2 cellular contexts compared by ENCODE assay signal in genomic region chr3:12143949-12144504, GRCh38.
TF ChIP-seq lines count a peak whose summit lies in the region.

No MANE protein-coding gene starts in this region.

TF ChIP-seq in liver, 16 proteins besides CTCF, POLR2A, EP300 and RAD21 (continued from another document):
- TF ChIP-seq FOXA1 (IDR thresholded peaks at IDR 0.05) (no peak), FOXA2 (IDR thresholded peaks at IDR 0.05) (no peak), SP1 (IDR thresholded peaks at IDR 0.05) (peak; percentile 75)

TF ChIP-seq in HepG2, 621 proteins besides CTCF, POLR2A, EP300 and RAD21:
- TF ChIP-seq ZNF574 (CRISPR knock-in tag; IDR thresholded peaks at IDR 0.05) (no peak), ZMAT3 (CRISPR knock-in tag; conservative IDR thresholded peaks at IDR 0.05) (no peak), LCORL (IDR thresholded peaks at IDR 0.05) (no peak), LCORL (CRISPR knock-in tag; IDR thresholded peaks at IDR 0.05) (no peak), ZNF75D (CRISPR knock-in tag; IDR thresholded peaks at IDR 0.05; ENCODE audit: borderline replicate concordance) (no peak), NFKBIZ (CRISPR knock-in tag; IDR thresholded peaks at IDR 0.05) (no peak), ZNF790 (CRISPR knock-in tag; IDR thresholded peaks at IDR 0.05; ENCODE audit: borderline replicate concordance) (no peak), ZFP82 (CRISPR knock-in tag; IDR thresholded peaks at IDR 0.05; ENCODE audit: borderline replicate concordance) (no peak), KAT7 (CRISPR knock-in tag; IDR thresholded peaks at IDR 0.05; ENCODE audit: borderline replicate concordance) (no peak), ZNF724P (CRISPR knock-in tag; IDR thresholded peaks at IDR 0.05; ENCODE audit: borderline replicate concordance) (no peak), LBX2 (CRISPR knock-in tag; IDR thresholded peaks at IDR 0.05; ENCODE audit: borderline replicate concordance) (no peak), RXRB (CRISPR knock-in tag; IDR thresholded peaks at IDR 0.05; ENCODE audit: borderline replicate concordance) (no peak), HES4 (CRISPR knock-in tag; IDR thresholded peaks at IDR 0.05; ENCODE audit: borderline replicate concordance) (no peak), ZNF558 (CRISPR knock-in tag; IDR thresholded peaks at IDR 0.05; ENCODE audit: borderline replicate concordance) (no peak), HNRNPK (IDR thresholded peaks at IDR 0.05; ENCODE audit: low read depth, low read length, poor library complexity, severe bottlenecking) (no peak), PAF1 (CRISPR knock-in tag; IDR thresholded peaks at IDR 0.05) (no peak), CERS6 (CRISPR knock-in tag; IDR thresholded peaks at IDR 0.05) (no peak), TCF12 (IDR thresholded peaks at IDR 0.05) (no peak), TCF12 (CRISPR knock-in tag; IDR thresholded peaks at IDR 0.05) (no peak), ZEB1 (IDR thresholded peaks at IDR 0.05; ENCODE audit: insufficient replicate concordance, low read depth) (no peak)
- TF ChIP-seq, protein P1, sequence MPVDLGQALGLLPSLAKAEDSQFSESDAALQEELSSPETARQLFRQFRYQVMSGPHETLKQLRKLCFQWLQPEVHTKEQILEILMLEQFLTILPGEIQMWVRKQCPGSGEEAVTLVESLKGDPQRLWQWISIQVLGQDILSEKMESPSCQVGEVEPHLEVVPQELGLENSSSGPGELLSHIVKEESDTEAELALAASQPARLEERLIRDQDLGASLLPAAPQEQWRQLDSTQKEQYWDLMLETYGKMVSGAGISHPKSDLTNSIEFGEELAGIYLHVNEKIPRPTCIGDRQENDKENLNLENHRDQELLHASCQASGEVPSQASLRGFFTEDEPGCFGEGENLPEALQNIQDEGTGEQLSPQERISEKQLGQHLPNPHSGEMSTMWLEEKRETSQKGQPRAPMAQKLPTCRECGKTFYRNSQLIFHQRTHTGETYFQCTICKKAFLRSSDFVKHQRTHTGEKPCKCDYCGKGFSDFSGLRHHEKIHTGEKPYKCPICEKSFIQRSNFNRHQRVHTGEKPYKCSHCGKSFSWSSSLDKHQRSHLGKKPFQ (CRISPR knock-in tag; IDR thresholded peaks at IDR 0.05; ENCODE audit: insufficient replicate concordance) = no peak
- TF ChIP-seq, protein P2, sequence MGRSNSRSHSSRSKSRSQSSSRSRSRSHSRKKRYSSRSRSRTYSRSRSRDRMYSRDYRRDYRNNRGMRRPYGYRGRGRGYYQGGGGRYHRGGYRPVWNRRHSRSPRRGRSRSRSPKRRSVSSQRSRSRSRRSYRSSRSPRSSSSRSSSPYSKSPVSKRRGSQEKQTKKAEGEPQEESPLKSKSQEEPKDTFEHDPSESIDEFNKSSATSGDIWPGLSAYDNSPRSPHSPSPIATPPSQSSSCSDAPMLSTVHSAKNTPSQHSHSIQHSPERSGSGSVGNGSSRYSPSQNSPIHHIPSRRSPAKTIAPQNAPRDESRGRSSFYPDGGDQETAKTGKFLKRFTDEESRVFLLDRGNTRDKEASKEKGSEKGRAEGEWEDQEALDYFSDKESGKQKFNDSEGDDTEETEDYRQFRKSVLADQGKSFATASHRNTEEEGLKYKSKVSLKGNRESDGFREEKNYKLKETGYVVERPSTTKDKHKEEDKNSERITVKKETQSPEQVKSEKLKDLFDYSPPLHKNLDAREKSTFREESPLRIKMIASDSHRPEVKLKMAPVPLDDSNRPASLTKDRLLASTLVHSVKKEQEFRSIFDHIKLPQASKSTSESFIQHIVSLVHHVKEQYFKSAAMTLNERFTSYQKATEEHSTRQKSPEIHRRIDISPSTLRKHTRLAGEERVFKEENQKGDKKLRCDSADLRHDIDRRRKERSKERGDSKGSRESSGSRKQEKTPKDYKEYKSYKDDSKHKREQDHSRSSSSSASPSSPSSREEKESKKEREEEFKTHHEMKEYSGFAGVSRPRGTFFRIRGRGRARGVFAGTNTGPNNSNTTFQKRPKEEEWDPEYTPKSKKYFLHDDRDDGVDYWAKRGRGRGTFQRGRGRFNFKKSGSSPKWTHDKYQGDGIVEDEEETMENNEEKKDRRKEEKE (IDR thresholded peaks at IDR 0.05) = no peak
